26 cellular contexts compared by ENCODE assay signal in the genomic region with DNA sequence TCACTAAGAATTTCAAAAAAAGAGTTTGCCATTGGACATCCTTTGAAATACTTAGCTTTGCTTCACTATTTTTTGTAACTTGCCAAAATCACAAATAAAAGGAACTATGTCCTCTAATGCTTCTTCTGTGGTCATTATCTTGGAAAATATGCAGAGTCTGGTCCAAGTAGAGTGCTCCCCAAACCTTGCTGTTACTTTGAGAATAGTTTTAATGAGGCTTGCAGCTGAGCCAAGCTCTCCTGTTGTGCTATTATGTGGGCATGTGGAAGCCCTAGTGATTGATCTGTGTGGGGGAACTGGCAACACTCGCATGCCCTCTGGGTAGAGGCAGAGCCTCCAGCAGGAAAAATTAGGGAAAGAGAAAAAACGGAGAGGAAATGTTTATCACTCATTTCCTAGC.
DNase-seq lines count a peak whose midpoint lies in the region.
"Had no signal": no experiment of that assay in that cellular context is flagged by ENCODE, and none has a peak within 500 bp of the region (broad histone marks: within the 10 kb centered on the region; RNA-seq: fewer than 3 reads in every experiment).

No MANE protein-coding gene starts in this region.

- DNase-seq in NCI-H2107 treated with DMSO at 0.1 percent for 48 hours (lab: John Stamatoyannopoulos, UW; ENCODE audit: unreplicated experiment), result peak; percentile 74
- DNase-seq in NCI-H2107 (lab: John Stamatoyannopoulos, UW), result no peak
- DNase-seq in NCI-H345 (lab: John Stamatoyannopoulos, UW), result peak; percentile 76
- peak; percentile 31 for DNase-seq in cerebellar cortex (ENCODE audit: low spot score)
- peak; percentile 67 for DNase-seq in pons (ENCODE audit: low spot score)
- DNase-seq in activated CD4-positive, alpha-beta T cell treated with anti-CD3 and anti-CD28 coated beads for 48 hours, result no peak
- no peak for DNase-seq in DMS53 treated with DMSO at 0.1 percent for 48 hours (lab: John Stamatoyannopoulos, UW; ENCODE audit: unreplicated experiment)
- no peak for DNase-seq in ureter (ENCODE audit: low spot score)
- DNase-seq: activated CD8-positive, alpha-beta T cell treated with anti-CD3 and anti-CD28 coated beads, Interleukin-2, amount 10 ng/mL, durations not matched to agents 7 days and 5 days; activated effector memory CD4-positive, alpha-beta T cell treated with Interleukin-2 at 50 U/mL for 16 hours; activated naive CD8-positive, alpha-beta T cell treated with anti-CD3 and anti-CD28 coated beads for 36 hours; activated T-cell treated with anti-CD3 and anti-CD28 coated beads for 4 hours; CD4-positive, alpha-beta memory T cell; cerebellar nuclear complex; EL; KG1; mesendoderm; NCI-H1694; NCI-H2227 treated with DMSO at 0.1 percent for 48 hours; NCI-H774; psoas muscle; SK-N-SH; stimulated activated CD4-positive, alpha-beta T cell treated with anti-CD3 and anti-CD28 coated beads, Interleukin-15, amount 100 ng/mL, for 24 hours; stimulated activated naive CD8-positive, alpha-beta T cell treated with anti-CD3 and anti-CD28 coated beads, Interleukin-15, Interleukin-2, amounts not matched to agents 100 U/mL and 50 U/mL, for 24 hours; T-helper 17 cell; uterus had no signal

Comparison
In these comparisons a context has a peak if more than half of its experiments do, and no peak if none do; other contexts are left out.
1. DNase-seq: peak in NCI-H2107 treated with DMSO at 0.1 percent for 48 hours (single experiment), NCI-H345 (single experiment), cerebellar cortex (single experiment) and pons (single experiment); none in NCI-H2107 (single experiment), activated CD4-positive, alpha-beta T cell treated with anti-CD3 and anti-CD28 coated beads for 48 hours (single experiment), DMS53 treated with DMSO at 0.1 percent for 48 hours (single experiment) and ureter (single experiment).